1 cellular context compared by ENCODE assay signal in the genomic region with DNA sequence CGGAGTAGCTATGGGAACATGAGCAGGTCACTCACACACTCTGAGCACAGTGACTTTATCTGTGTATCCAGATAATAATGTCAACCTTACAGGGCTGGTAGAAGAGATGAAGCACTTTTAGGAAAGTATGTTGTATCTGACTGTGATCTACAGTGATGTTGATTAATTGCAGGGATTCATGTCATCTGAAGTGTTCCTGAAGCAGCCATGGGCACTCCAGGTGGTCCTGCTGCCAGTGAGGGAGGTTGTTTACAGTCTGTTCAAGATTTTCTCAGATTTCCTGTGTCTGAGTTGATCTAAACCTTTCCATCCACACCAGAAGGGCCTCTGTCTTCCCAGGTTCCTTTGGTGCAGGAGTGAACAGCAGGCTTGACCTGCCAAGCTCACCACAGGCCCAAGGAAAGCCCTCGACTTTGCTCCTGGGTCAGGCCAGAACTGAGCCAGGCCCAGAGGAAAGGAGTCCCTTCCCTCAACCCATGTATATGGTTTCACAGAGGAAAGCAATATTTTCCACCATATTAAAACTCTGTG.
TF ChIP-seq lines count a peak whose summit lies in the region.

No MANE protein-coding gene starts in this region.

TF ChIP-seq in IMR-90, 13 proteins besides CTCF, POLR2A, EP300 and RAD21:
- TF ChIP-seq, protein P1, sequence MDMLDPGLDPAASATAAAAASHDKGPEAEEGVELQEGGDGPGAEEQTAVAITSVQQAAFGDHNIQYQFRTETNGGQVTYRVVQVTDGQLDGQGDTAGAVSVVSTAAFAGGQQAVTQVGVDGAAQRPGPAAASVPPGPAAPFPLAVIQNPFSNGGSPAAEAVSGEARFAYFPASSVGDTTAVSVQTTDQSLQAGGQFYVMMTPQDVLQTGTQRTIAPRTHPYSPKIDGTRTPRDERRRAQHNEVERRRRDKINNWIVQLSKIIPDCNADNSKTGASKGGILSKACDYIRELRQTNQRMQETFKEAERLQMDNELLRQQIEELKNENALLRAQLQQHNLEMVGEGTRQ (IDR thresholded peaks at IDR 0.05; ENCODE audit: low read depth, low read length) = no peak
- TF ChIP-seq MAZ (IDR thresholded peaks at IDR 0.05; ENCODE audit: borderline replicate concordance, low read depth, low read length) (no peak), FOS (IDR thresholded peaks at IDR 0.05; ENCODE audit: low read depth, low read length) (no peak), NFE2L2 (IDR thresholded peaks at IDR 0.05; ENCODE audit: low read depth, low read length) (no peak)
